28 cellular contexts compared by ENCODE assay signal in genomic region chr12:125024949-125025563, GRCh38.
"Had no signal": no experiment of that assay in that cellular context is flagged by ENCODE, and none has a peak within 500 bp of the region (broad histone marks: within the 10 kb centered on the region; RNA-seq: fewer than 3 reads in every experiment).

No MANE protein-coding gene starts in this region.

- H3K9me3 Mint-ChIP-seq: activated naive CD4-positive, alpha-beta T cell treated with anti-CD3 and anti-CD28 coated beads, Interleukin-2, amount 50 U/mL, for 24 hours had no signal

- H3K27ac ChIP-seq: breast epithelium, SK-N-MC, VCaP had no signal

- ATAC-seq: activated CD8-positive, alpha-beta T cell treated with anti-CD3 and anti-CD28 coated beads, Interleukin-2, amount 10 ng/mL, durations not matched to agents 7 days and 5 days; Panc1; Right ventricle myocardium inferior had no signal

- H3K4me1 Mint-ChIP-seq: activated naive CD4-positive, alpha-beta T cell treated with anti-CD3 and anti-CD28 coated beads, Interleukin-2, amount 50 U/mL, for 24 hours had no signal

- H3K36me3 ChIP-seq: breast epithelium had no signal

- H3K27me3 Mint-ChIP-seq: activated naive CD4-positive, alpha-beta T cell treated with anti-CD3 and anti-CD28 coated beads, Interleukin-2, amount 50 U/mL, for 24 hours had no signal

- H3K27ac Mint-ChIP-seq: activated CD8-positive, alpha-beta T cell treated with anti-CD3 and anti-CD28 coated beads, Interleukin-2, amount 10 ng/mL, durations not matched to agents 7 days and 5 days; activated naive CD4-positive, alpha-beta T cell treated with anti-CD3 and anti-CD28 coated beads, Interleukin-2, amount 50 U/mL, for 24 hours had no signal

- H3K4me1 ChIP-seq: breast epithelium had no signal

- H3K4me3 Mint-ChIP-seq: activated CD8-positive, alpha-beta T cell treated with anti-CD3 and anti-CD28 coated beads, Interleukin-2, amount 10 ng/mL, durations not matched to agents 7 days and 5 days; activated naive CD4-positive, alpha-beta T cell treated with anti-CD3 and anti-CD28 coated beads, Interleukin-2, amount 50 U/mL, for 24 hours had no signal

- DNase-seq: activated CD4-positive, alpha-beta T cell treated with anti-CD3 and anti-CD28 coated beads for 4 hours; activated CD4-positive, alpha-beta T cell treated with anti-CD3 and anti-CD28 coated beads, Interleukin-2, amount 50 U/mL, for 4 hours; activated CD8-positive, alpha-beta memory T cell treated with anti-CD3 and anti-CD28 coated beads, Interleukin-2, amount 50 U/mL, for 48 hours; activated CD8-positive, alpha-beta T cell treated with anti-CD3 and anti-CD28 coated beads, Interleukin-2, amount 10 ng/mL, durations not matched to agents 7 days and 5 days; activated effector memory CD4-positive, alpha-beta T cell treated with Interleukin-2 at 50 U/mL for 16 hours; activated naive CD4-positive, alpha-beta T cell; activated T-cell treated with anti-CD3 and anti-CD28 coated beads, Interleukin-2, amount 50 U/mL, for 1 hour; KG1; MV-4-11; NCI-H1092 treated with DMSO at 0.1 percent for 48 hours; NCI-H1417 treated with DMSO at 0.1 percent for 48 hours; NCI-H1694; NCI-H2029; NCI-H2107; NCI-H2171 treated with DMSO at 0.1 percent for 48 hours; NCI-H345; NCI-H510A; NCI-H526 treated with DMSO at 0.1 percent for 48 hours; NCI-H82; OCI-M1; RPMI8226; T-helper 1 cell had no signal

- H3K27me3 ChIP-seq: breast epithelium had no signal

- H3K4me3 ChIP-seq: breast epithelium, SK-N-MC had no signal
